ENCODE assay signal across 10 cellular contexts in genomic region chr2:219823566-219823965, GRCh38.
"Had no signal": no experiment of that assay in that cellular context is flagged by ENCODE, and none has a peak within 500 bp of the region (broad histone marks: within the 10 kb centered on the region; RNA-seq: fewer than 3 reads in every experiment).

No MANE protein-coding gene starts in this region.

- H3K27ac Mint-ChIP-seq: HFFc6 had no signal

- ATAC-seq: HCT116, HepG2, K562 had no signal

- H3K4me3 Mint-ChIP-seq: HFFc6 had no signal

- H3K9me3 Mint-ChIP-seq: HFFc6 had no signal

- H3K9me3 ChIP-seq: HAP-1 had no signal

- DNase-seq: GM23248, GOT3, H7, HFFc6, IMR-90, KG1 had no signal
